13 cellular contexts compared by ENCODE assay signal in the genomic region with DNA sequence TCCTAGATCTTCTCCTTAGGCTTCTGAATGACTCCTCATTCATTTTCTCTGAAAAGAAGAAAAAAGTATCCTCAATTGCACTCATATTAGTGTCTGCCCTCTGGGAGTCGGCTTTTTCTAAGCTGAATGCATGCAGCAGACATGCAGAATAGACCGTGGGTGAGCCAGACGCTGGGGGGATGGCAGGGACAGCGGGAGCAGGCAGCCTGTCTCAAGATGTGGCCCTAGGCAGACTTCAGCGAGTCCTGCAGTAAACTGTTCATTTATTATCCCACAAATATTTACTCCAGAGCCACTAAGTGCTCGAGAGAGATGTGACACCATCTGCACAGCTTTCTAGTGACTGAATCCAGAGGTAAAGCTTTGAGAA.
DNase-seq lines count a peak whose midpoint lies in the region; ATAC-seq, FAIRE-seq and TF ChIP-seq lines count a peak whose summit lies in the region.
"Had no signal": no experiment of that assay in that cellular context is flagged by ENCODE, and none has a peak within 500 bp of the region (broad histone marks: within the 10 kb centered on the region; RNA-seq: fewer than 3 reads in every experiment).

No MANE protein-coding gene starts in this region.

- TF ChIP-seq POLR2A in HepG2 (IDR thresholded peaks at IDR 0.05; ENCODE audit: insufficient read depth in 1 of 2, low read depth in 2 of 2, low read length in 2 of 2), result no peak
- TF ChIP-seq POLR2A in right lobe of liver (IDR thresholded peaks at IDR 0.05), result no peak
- TF ChIP-seq POLR2A in tibial nerve (IDR thresholded peaks at IDR 0.05), result no peak

- no peak overlapping the region; the same call in 1 of the 2 replicates for H3K9ac ChIP-seq in HepG2 (ENCODE audit: insufficient read depth, low read depth, low read length)

- peaks cover 4% of the 10 kb centered on the region for H3K9me3 Mint-ChIP-seq in mesothelial cell of epicardium
- H3K9me3 Mint-ChIP-seq in activated CD4-positive, alpha-beta memory T cell treated with anti-CD3 and anti-CD28 coated beads for 36 hours, result no peaks in the 10 kb centered on the region
- no peaks in the 10 kb centered on the region for H3K9me3 Mint-ChIP-seq in T-helper 2 cell treated with Interferon-gamma antibody and Interleukin-4, amounts not matched to agents 5 μg/mL and 100 μg/mL, for 36 hours

- H4K20me1 ChIP-seq in HepG2 (ENCODE audit: insufficient read depth, low read length), result no peaks in the 10 kb centered on the region

- H3K36me3 ChIP-seq in HepG2 (replicated peaks in 1 of 2; ENCODE audit: control insufficient read depth in 1 of 2, insufficient read depth in 2 of 2, low read length in 2 of 2) (no peaks in the 10 kb centered on the region), right lobe of liver (no peaks in the 10 kb centered on the region), tibial nerve (no peaks in the 10 kb centered on the region)

- ATAC-seq in HepG2 (no peak), right lobe of liver (no peak), GM21723 (IDR thresholded peaks at IDR 0.05; ENCODE audit: unreplicated experiment) (no peak)
- ATAC-seq: naive thymus-derived CD4-positive, alpha-beta T cell had no signal

- H3K27me3 ChIP-seq in HepG2 (ENCODE audit: control insufficient read depth in 1 of 2, insufficient read depth in 2 of 2, low read length in 2 of 2), result no peaks in the 10 kb centered on the region
- H3K27me3 ChIP-seq in right lobe of liver, result no peaks in the 10 kb centered on the region
- no peaks in the 10 kb centered on the region for H3K27me3 ChIP-seq in tibial nerve

- H3K9me3 ChIP-seq in HepG2 (ENCODE audit: low read length) (no peaks in the 10 kb centered on the region), right lobe of liver (no peaks in the 10 kb centered on the region), tibial nerve (no peaks in the 10 kb centered on the region)

- no peak for TF ChIP-seq RAD21 in HepG2 (CRISPR knock-in tag; IDR thresholded peaks at IDR 0.05)

- BruUV-seq in HepG2 (replicated peaks; lab: Mats Ljungman, UMichigan), result no TSS peak

- peak overlapping the region; percentile 29 for H3K27ac ChIP-seq in HepG2 (ENCODE audit: extremely low read length, insufficient read depth, low read length)
- H3K27ac ChIP-seq in right lobe of liver, result no peak overlapping the region
- H3K27ac ChIP-seq in VCaP, result peak overlapping the region; percentile 30; the same call in 1 of the 2 replicates
- no peak overlapping the region for H3K27ac ChIP-seq in tibial nerve

- H3K4me1 ChIP-seq in HepG2 (ENCODE audit: insufficient read depth, low read length), result peaks cover 72% of the 10 kb centered on the region
- H3K4me1 ChIP-seq in right lobe of liver, result peaks cover 0 to 25% (median 6%) of the 10 kb centered on the region in 4 donors
- peaks cover 0 to 32% (median 4%) of the 10 kb centered on the region in 4 donors for H3K4me1 ChIP-seq in tibial nerve

- WGBS in HepG2 (ENCODE audit: low lambda C conversion rate), result 37% methylated on average over 3 of the region's 6 CpGs
- 73% methylated on average over 3 of the region's 6 CpGs for WGBS in right lobe of liver (ENCODE audit: insufficient coverage, low coverage, low lambda C conversion rate, missing lambda C conversion rate)
- 51 to 66% methylated on average over 6 of the region's 6 CpGs for WGBS in tibial nerve, 2 donors

- in situ Hi-C loops in HepG2 (cut with HindIII; ENCODE audit: extremely low pct_ligation_motif_present, low pct_unique_long_range_greater_than_20kb), result no loop called here

- no peak for FAIRE-seq in HepG2 (lab: Jason Lieb, UNC)
- FAIRE-seq: frontal cortex, H54 had no signal

- peaks cover 65% of the 10 kb centered on the region for H3K4me1 Mint-ChIP-seq in mesothelial cell of epicardium
- H3K4me1 Mint-ChIP-seq in activated CD4-positive, alpha-beta memory T cell treated with anti-CD3 and anti-CD28 coated beads for 36 hours (ENCODE audit: low read depth), result peaks cover 1% of the 10 kb centered on the region
- H3K4me1 Mint-ChIP-seq in T-helper 2 cell treated with Interferon-gamma antibody and Interleukin-4, amounts not matched to agents 5 μg/mL and 100 μg/mL, for 36 hours (ENCODE audit: low read depth), result peaks cover 6% of the 10 kb centered on the region

- no peaks in the 10 kb centered on the region for H3K27me3 Mint-ChIP-seq in mesothelial cell of epicardium (ENCODE audit: low read depth)
- peaks cover 38% of the 10 kb centered on the region for H3K27me3 Mint-ChIP-seq in activated CD4-positive, alpha-beta memory T cell treated with anti-CD3 and anti-CD28 coated beads for 36 hours
- H3K27me3 Mint-ChIP-seq in T-helper 2 cell treated with Interferon-gamma antibody and Interleukin-4, amounts not matched to agents 5 μg/mL and 100 μg/mL, for 36 hours (ENCODE audit: low read depth), result peaks cover 4% of the 10 kb centered on the region

- TF ChIP-seq EP300 in HepG2 (IDR thresholded peaks at IDR 0.05; ENCODE audit: low read depth in 2 of 2, low read length in 2 of 2), result no peak
- no peak for TF ChIP-seq EP300 in HepG2 (CRISPR knock-in tag; IDR thresholded peaks at IDR 0.05; ENCODE audit: borderline replicate concordance)
- TF ChIP-seq EP300 in tibial nerve (IDR thresholded peaks at IDR 0.05), result no peak

- H3K4me3 Mint-ChIP-seq in mesothelial cell of epicardium, result no peak overlapping the region
- no peak overlapping the region for H3K4me3 Mint-ChIP-seq in activated CD4-positive, alpha-beta memory T cell treated with anti-CD3 and anti-CD28 coated beads for 36 hours
- H3K4me3 Mint-ChIP-seq in T-helper 2 cell treated with Interferon-gamma antibody and Interleukin-4, amounts not matched to agents 5 μg/mL and 100 μg/mL, for 36 hours, result no peak overlapping the region
- H3K4me3 Mint-ChIP-seq: naive thymus-derived CD4-positive, alpha-beta T cell had no signal

- intact Hi-C loops in HepG2 (cut with micrococcal nuclease; ENCODE audit: unreplicated experiment), result no loop called here
- intact Hi-C loops in right lobe of liver (cut with DNase I), result no loop called here
- intact Hi-C loops in activated CD4-positive, alpha-beta memory T cell treated with anti-CD3 and anti-CD28 coated beads for 36 hours (cut with micrococcal nuclease), result no loop called here

- H3K4me3 ChIP-seq in HepG2 (replicated peaks in 1 of 3; ENCODE audit: insufficient read depth in 1 of 3, low read depth in 2 of 3, low read length in 3 of 3) (no peak overlapping the region), right lobe of liver (no peak overlapping the region), tibial nerve (no peak overlapping the region)

- peak overlapping the region; percentile 95 for H3K27ac Mint-ChIP-seq in mesothelial cell of epicardium
- H3K27ac Mint-ChIP-seq in activated CD4-positive, alpha-beta memory T cell treated with anti-CD3 and anti-CD28 coated beads for 36 hours, result no peak overlapping the region
- H3K27ac Mint-ChIP-seq in T-helper 2 cell treated with Interferon-gamma antibody and Interleukin-4, amounts not matched to agents 5 μg/mL and 100 μg/mL, for 36 hours, result no peak overlapping the region
- H3K27ac Mint-ChIP-seq: naive thymus-derived CD4-positive, alpha-beta T cell had no signal

- peak overlapping the region; percentile 63 for H3K4me2 ChIP-seq in HepG2 (ENCODE audit: low read depth, low read length)

- CTCF ChIA-PET in HepG2 (lab: Yijun Ruan, JAX; ENCODE audit: low intra/inter-chr PET ratio, low total read pairs), result no interaction called here
- CTCF ChIA-PET in activated CD4-positive, alpha-beta memory T cell treated with anti-CD3 and anti-CD28 coated beads for 36 hours (lab: Charles Lee), result interaction anchor here (1.0 kb wide), 1 partner anchor 10 kb away, joined by 3 read pairs; no protein-coding TSS in a partner anchor

- H2AFZ ChIP-seq in HepG2 (ENCODE audit: low read length), result peak overlapping the region; percentile 34

- TF ChIP-seq CTCF in HepG2 (CRISPR knock-in tag; IDR thresholded peaks at IDR 0.05) (no peak), right lobe of liver (IDR thresholded peaks at IDR 0.05) (no peak), VCaP (conservative IDR thresholded peaks at IDR 0.05) (no peak), mesothelial cell of epicardium (IDR thresholded peaks at IDR 0.05; ENCODE audit: unreplicated experiment) (no peak), tibial nerve (IDR thresholded peaks at IDR 0.05) (no peak)

- no peaks in the 10 kb centered on the region for H3K79me2 ChIP-seq in HepG2 (ENCODE audit: insufficient read depth, low read length)

- POLR2A ChIA-PET in HepG2 (lab: Yijun Ruan, JAX), result interaction anchor here (1.4 kb wide), 1 partner anchor 424 kb away, joined by 6 read pairs; the partner anchor contains the start of genes BRIX1 and RAD1
- POLR2A ChIA-PET in activated CD4-positive, alpha-beta memory T cell treated with anti-CD3 and anti-CD28 coated beads for 36 hours (lab: Charles Lee), result no interaction called here

- DNase-seq in HepG2 (ENCODE audit: low spot score) (no peak), right lobe of liver (no peak), mesothelial cell of epicardium (ENCODE audit: low spot score in 2 of 2, unreplicated experiment in 2 of 2) (no peak), tibial nerve (ENCODE audit: low spot score in 2 of 2) (no peak)
- DNase-seq in activated CD4-positive, alpha-beta memory T cell treated with anti-CD3 and anti-CD28 coated beads for 36 hours, result no peak
- no peak for DNase-seq in T-helper 2 cell treated with Interferon-gamma antibody and Interleukin-4, amounts not matched to agents 5 μg/mL and 100 μg/mL, for 36 hours (ENCODE audit: low spot score)
- DNase-seq: activated CD4-positive, CD25-positive, alpha-beta regulatory T cell; amygdala; naive thymus-derived CD4-positive, alpha-beta T cell had no signal

- H3K36me3 Mint-ChIP-seq in mesothelial cell of epicardium, result no peaks in the 10 kb centered on the region
- no peaks in the 10 kb centered on the region for H3K36me3 Mint-ChIP-seq in activated CD4-positive, alpha-beta memory T cell treated with anti-CD3 and anti-CD28 coated beads for 36 hours
- no peaks in the 10 kb centered on the region for H3K36me3 Mint-ChIP-seq in T-helper 2 cell treated with Interferon-gamma antibody and Interleukin-4, amounts not matched to agents 5 μg/mL and 100 μg/mL, for 36 hours (ENCODE audit: low read depth)
- H3K36me3 Mint-ChIP-seq: naive thymus-derived CD4-positive, alpha-beta T cell had no signal

TF ChIP-seq in HepG2, 621 proteins besides CTCF, POLR2A, EP300 and RAD21:
- TF ChIP-seq ZNF329 (CRISPR knock-in tag; IDR thresholded peaks at IDR 0.05; ENCODE audit: low read depth) (peak; percentile 37; the same call in 1 of the 2 replicates), NR1H2 (CRISPR knock-in tag; IDR thresholded peaks at IDR 0.05; ENCODE audit: borderline replicate concordance, low read depth) (no peak)

Comparison
In these comparisons a context has a peak if more than half of its experiments do, and no peak if none do; other contexts are left out.
1. H3K27ac ChIP-seq: peak in HepG2 (single experiment) and VCaP (single experiment); none in right lobe of liver (0 of 3) and tibial nerve (0 of 4).